In genomic region chr5:33180900-33181299, GRCh38 we compare ENCODE assay signal across 9 cellular contexts.
DNase-seq lines count a peak whose midpoint lies in the region; ATAC-seq, FAIRE-seq and TF ChIP-seq lines count a peak whose summit lies in the region.
"Had no signal": no experiment of that assay in that cellular context is flagged by ENCODE, and none has a peak within 500 bp of the region (broad histone marks: within the 10 kb centered on the region; RNA-seq: fewer than 3 reads in every experiment).

No MANE protein-coding gene starts in this region.

- H3K4me1 ChIP-seq in adipocyte (ENCODE audit: control insufficient read depth, insufficient read depth, low read length) = peaks cover 17% of the 10 kb centered on the region
- H3K4me1 ChIP-seq in kidney (ENCODE audit: control insufficient read depth in 1 of 2, insufficient read depth in 1 of 2, low read depth in 1 of 2, low read length in 2 of 2) = no peaks in the 10 kb centered on the region
- H3K4me1 ChIP-seq in MM.1S (ENCODE audit: low read length) = no peaks in the 10 kb centered on the region

- H3K4me3 ChIP-seq in BJ (ENCODE audit: low read depth, low read length) (no peak overlapping the region), adipocyte (ENCODE audit: low read length) (no peak overlapping the region), kidney (ENCODE audit: low read length in 2 of 2) (no peak overlapping the region), MM.1S (ENCODE audit: low read length) (no peak overlapping the region)

- POLR2A ChIA-PET in BJ (lab: Charles Lee) = no interaction called here

- no peaks in the 10 kb centered on the region for H3K9me2 ChIP-seq in MM.1S (replicated peaks; ENCODE audit: insufficient read depth, low read length)

- CTCF ChIA-PET in BJ (lab: Yijun Ruan, JAX) = interaction anchor here (0.9 to 2.4 kb wide), 5 partner anchors 9 to 468 kb away, joined by 3 to 7 read pairs (median 4); no protein-coding TSS in a partner anchor

- H3K27me3 ChIP-seq in BJ (ENCODE audit: control insufficient read depth, insufficient read depth, low read length) = no peaks in the 10 kb centered on the region
- no peaks in the 10 kb centered on the region for H3K27me3 ChIP-seq in adipocyte (replicated peaks; ENCODE audit: control insufficient read depth, insufficient read depth, low read length)
- no peaks in the 10 kb centered on the region for H3K27me3 ChIP-seq in MM.1S (replicated peaks; ENCODE audit: insufficient read depth, low read length)

- no peaks in the 10 kb centered on the region for H3K79me2 ChIP-seq in MM.1S (ENCODE audit: low read length)

- no peak overlapping the region for H2AFZ ChIP-seq in MM.1S (ENCODE audit: low read length)

- intact Hi-C loops in kidney (cut with DNase I) = no loop called here

- H3K4me2 ChIP-seq in MM.1S (ENCODE audit: low read depth, low read length) = no peak overlapping the region

- DNase-seq in BJ (ENCODE audit: low read depth) (peak; percentile 7), LHCN-M2 (ENCODE audit: low read depth) (peak; percentile 51), adipocyte (ENCODE audit: low read depth) (peak; percentile 75), kidney (no peak), T-helper 9 cell (no peak), MM.1S (no peak)
- DNase-seq: activated CD8-positive, alpha-beta memory T cell treated with anti-CD3 and anti-CD28 coated beads, Interleukin-2, amount 50 U/mL, for 48 hours had no signal

- H3K27ac ChIP-seq in kidney (ENCODE audit: low read depth in 2 of 2, low read length in 2 of 2) (no peak overlapping the region), MM.1S (ENCODE audit: low read length) (no peak overlapping the region)

- no peaks in the 10 kb centered on the region for H3F3A ChIP-seq in MM.1S (ENCODE audit: insufficient read depth, low read length)

- peak overlapping the region; percentile 56 for H3K9ac ChIP-seq in adipocyte (ENCODE audit: low read length)
- H3K9ac ChIP-seq in kidney (ENCODE audit: low read length in 2 of 2) = no peak overlapping the region
- no peak overlapping the region for H3K9ac ChIP-seq in MM.1S (ENCODE audit: low read length)

- ATAC-seq in HG02938 (IDR thresholded peaks at IDR 0.05; ENCODE audit: unreplicated experiment) = no peak
- no peak for ATAC-seq in activated CD4-positive, CD25-positive, alpha-beta regulatory T cell treated with anti-CD3 and anti-CD28 coated beads, Interleukin-2, amount 50 U/mL, for 24 hours

- no peaks in the 10 kb centered on the region for H3K9me3 ChIP-seq in adipocyte (ENCODE audit: control insufficient read depth, low read length)
- H3K9me3 ChIP-seq in kidney (ENCODE audit: control insufficient read depth in 1 of 2, low read length in 2 of 2) = no peaks in the 10 kb centered on the region
- H3K9me3 ChIP-seq in MM.1S (replicated peaks; ENCODE audit: insufficient read depth, low read length) = no peaks in the 10 kb centered on the region

- H3K36me3 ChIP-seq in BJ (ENCODE audit: control insufficient read depth, insufficient read depth, low read length) = no peaks in the 10 kb centered on the region
- H3K36me3 ChIP-seq in adipocyte (ENCODE audit: control insufficient read depth, insufficient read depth, low read length, severe bottlenecking) = no peaks in the 10 kb centered on the region
- H3K36me3 ChIP-seq in kidney (ENCODE audit: control insufficient read depth in 1 of 2, insufficient read depth in 2 of 2, low read length in 2 of 2) = no peaks in the 10 kb centered on the region
- H3K36me3 ChIP-seq in MM.1S (replicated peaks; ENCODE audit: insufficient read depth, low read length) = no peaks in the 10 kb centered on the region

- no peaks in the 10 kb centered on the region for H4K20me1 ChIP-seq in MM.1S (ENCODE audit: insufficient read depth, low read length)

- FAIRE-seq in kidney (lab: Jason Lieb, UNC) = peak; percentile 84

- peak; percentile 59 for TF ChIP-seq CTCF in BJ (IDR thresholded peaks at IDR 0.05; ENCODE audit: insufficient read depth, low read depth, low read length)
- TF ChIP-seq CTCF in kidney (IDR thresholded peaks at IDR 0.05; ENCODE audit: borderline replicate concordance, extremely low read depth, insufficient read depth) = peak; percentile 43
- TF ChIP-seq CTCF in MM.1S (IDR thresholded peaks at IDR 0.05; ENCODE audit: low read length) = no peak

Comparison
In these comparisons a context has a peak if more than half of its experiments do, and no peak if none do; other contexts are left out.
1. DNase-seq: peak in BJ (single experiment), LHCN-M2 (single experiment) and adipocyte (single experiment); none in kidney (single experiment), T-helper 9 cell (single experiment) and MM.1S (single experiment).